ENCODE assay signal across 1 cellular context in genomic region chr12:122884091-122884826, GRCh38.
TF ChIP-seq lines count a peak whose summit lies in the region.

No MANE protein-coding gene starts in this region.

TF ChIP-seq in liver, 16 proteins besides CTCF, POLR2A, EP300 and RAD21 (continued from another document):
- TF ChIP-seq GABPA (IDR thresholded peaks at IDR 0.05 in 1 of 2, conservative IDR thresholded peaks at IDR 0.05 in 1 of 2) (no peak), TAF1 (conservative IDR thresholded peaks at IDR 0.05) (no peak)
